In the genomic region with DNA sequence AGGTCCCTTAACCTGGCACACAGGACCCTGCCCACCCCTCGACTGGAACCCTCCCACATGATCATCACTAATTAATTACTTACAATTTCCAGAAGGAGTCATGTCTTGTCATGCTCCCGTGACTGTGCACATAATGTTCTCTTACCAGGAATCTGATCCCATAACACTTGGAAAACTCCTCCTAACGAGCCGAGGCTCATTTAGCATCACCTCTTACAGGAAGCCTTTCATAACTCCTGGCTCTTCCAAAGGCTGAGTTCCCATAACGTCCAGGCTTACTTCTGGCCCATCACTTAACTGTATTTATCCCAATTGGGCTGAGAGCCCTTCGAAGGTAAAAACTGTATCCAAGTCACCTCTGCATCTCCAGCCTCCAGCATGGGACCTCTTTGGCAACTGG, we compare ENCODE assay signal across 16 cellular contexts.
"Had no signal": no experiment of that assay in that cellular context is flagged by ENCODE, and none has a peak within 500 bp of the region (broad histone marks: within the 10 kb centered on the region; RNA-seq: fewer than 3 reads in every experiment).

No MANE protein-coding gene starts in this region.

- H3K27me3 Mint-ChIP-seq: activated CD4-positive, alpha-beta memory T cell treated with anti-CD3 and anti-CD28 coated beads, Interleukin-2, amount 10 ng/mL, durations not matched to agents 7 days and 5 days had no signal

- DNase-seq: activated CD4-positive, alpha-beta memory T cell treated with anti-CD3 and anti-CD28 coated beads, Interleukin-2, amount 10 ng/mL, durations not matched to agents 7 days and 5 days; activated CD4-positive, alpha-beta T cell treated with anti-CD3 and anti-CD28 coated beads for 1 hour; activated CD8-positive, alpha-beta memory T cell treated with anti-CD3 and anti-CD28 coated beads, Interleukin-2, amount 50 U/mL, for 48 hours; activated naive CD4-positive, alpha-beta T cell treated with Interleukin-2 at 50 U/mL for 16 hours; adrenal gland; endodermal cell; gastrocnemius medialis; kidney; naive B cell; right lobe of liver; SJCRH30; stimulated activated CD4-positive, alpha-beta T cell treated with anti-CD3 and anti-CD28 coated beads, Interleukin-2, amount 100 ng/mL, for 24 hours; stimulated activated naive CD4-positive, alpha-beta T cell treated with Interleukin-2 at 50 U/mL for 16 hours; SW 1271; upper lobe of right lung had no signal

- H3K36me3 Mint-ChIP-seq: naive B cell had no signal

- H3K27me3 ChIP-seq: adrenal gland, gastrocnemius medialis, right lobe of liver, SJCRH30, upper lobe of right lung had no signal

- H3K4me1 ChIP-seq: right lobe of liver had no signal

- H3K27ac ChIP-seq: adrenal gland, right lobe of liver, SJCRH30 had no signal

- H3K9me3 Mint-ChIP-seq: endodermal cell had no signal

- H3K4me3 Mint-ChIP-seq: activated CD4-positive, alpha-beta memory T cell treated with anti-CD3 and anti-CD28 coated beads, Interleukin-2, amount 10 ng/mL, durations not matched to agents 7 days and 5 days; endodermal cell; naive B cell had no signal

- H3K36me3 ChIP-seq: adrenal gland, gastrocnemius medialis, right lobe of liver, SJCRH30, upper lobe of right lung had no signal

- H3K27ac Mint-ChIP-seq: activated CD4-positive, alpha-beta memory T cell treated with anti-CD3 and anti-CD28 coated beads, Interleukin-2, amount 10 ng/mL, durations not matched to agents 7 days and 5 days; endodermal cell; progenitor cell of endocrine pancreas had no signal

- H3K9me3 ChIP-seq: adrenal gland, gastrocnemius medialis, right lobe of liver, upper lobe of right lung had no signal

- H3K4me3 ChIP-seq: adrenal gland, gastrocnemius medialis, right lobe of liver, SJCRH30, upper lobe of right lung had no signal
